Comparison of ENCODE assay signal across 13 cellular contexts in genomic region chr14:88535813-88536212, GRCh38.
"Had no signal": no experiment of that assay in that cellular context is flagged by ENCODE, and none has a peak within 500 bp of the region (broad histone marks: within the 10 kb centered on the region; RNA-seq: fewer than 3 reads in every experiment).

No MANE protein-coding gene starts in this region.

- DNase-seq: activated CD4-positive, alpha-beta T cell treated with anti-CD3 and anti-CD28 coated beads, Interleukin-2, amount 50 U/mL, for 1 hour; activated CD8-positive, alpha-beta memory T cell treated with anti-CD3 and anti-CD28 coated beads for 24 hours; activated naive CD8-positive, alpha-beta T cell treated with anti-CD3 and anti-CD28 coated beads for 36 hours; brain microvascular endothelial cell; erythroblast; stimulated activated CD4-positive, alpha-beta T cell treated with anti-CD3 and anti-CD28 coated beads, Interleukin-15, amount 100 ng/mL, for 24 hours; stimulated activated CD4-positive, alpha-beta T cell treated with anti-CD3 and anti-CD28 coated beads, Interleukin-4, amount 100 ng/mL, for 1 hour; stimulated activated naive B cell treated with anti-CD40 and anti-IgM and Interleukin-4, amounts not matched to agents 10 μg/mL and 1 μg/mL and 100 μg/mL, for 72 hours; T-cell; T-helper 9 cell had no signal

- ATAC-seq: activated CD4-positive, CD25-positive, alpha-beta regulatory T cell treated with anti-CD3 and anti-CD28 coated beads, Interleukin-2, amount 50 U/mL, for 24 hours; gastroesophageal sphincter; T-cell had no signal

- H3K27ac ChIP-seq: brain microvascular endothelial cell, SK-N-MC had no signal

- H3K4me3 ChIP-seq: gastroesophageal sphincter, SK-N-MC had no signal

- H3K9me3 ChIP-seq: gastroesophageal sphincter had no signal

- H3K27me3 ChIP-seq: brain microvascular endothelial cell, gastroesophageal sphincter had no signal
